Comparison of ENCODE assay signal across 1 cellular context in the genomic region with DNA sequence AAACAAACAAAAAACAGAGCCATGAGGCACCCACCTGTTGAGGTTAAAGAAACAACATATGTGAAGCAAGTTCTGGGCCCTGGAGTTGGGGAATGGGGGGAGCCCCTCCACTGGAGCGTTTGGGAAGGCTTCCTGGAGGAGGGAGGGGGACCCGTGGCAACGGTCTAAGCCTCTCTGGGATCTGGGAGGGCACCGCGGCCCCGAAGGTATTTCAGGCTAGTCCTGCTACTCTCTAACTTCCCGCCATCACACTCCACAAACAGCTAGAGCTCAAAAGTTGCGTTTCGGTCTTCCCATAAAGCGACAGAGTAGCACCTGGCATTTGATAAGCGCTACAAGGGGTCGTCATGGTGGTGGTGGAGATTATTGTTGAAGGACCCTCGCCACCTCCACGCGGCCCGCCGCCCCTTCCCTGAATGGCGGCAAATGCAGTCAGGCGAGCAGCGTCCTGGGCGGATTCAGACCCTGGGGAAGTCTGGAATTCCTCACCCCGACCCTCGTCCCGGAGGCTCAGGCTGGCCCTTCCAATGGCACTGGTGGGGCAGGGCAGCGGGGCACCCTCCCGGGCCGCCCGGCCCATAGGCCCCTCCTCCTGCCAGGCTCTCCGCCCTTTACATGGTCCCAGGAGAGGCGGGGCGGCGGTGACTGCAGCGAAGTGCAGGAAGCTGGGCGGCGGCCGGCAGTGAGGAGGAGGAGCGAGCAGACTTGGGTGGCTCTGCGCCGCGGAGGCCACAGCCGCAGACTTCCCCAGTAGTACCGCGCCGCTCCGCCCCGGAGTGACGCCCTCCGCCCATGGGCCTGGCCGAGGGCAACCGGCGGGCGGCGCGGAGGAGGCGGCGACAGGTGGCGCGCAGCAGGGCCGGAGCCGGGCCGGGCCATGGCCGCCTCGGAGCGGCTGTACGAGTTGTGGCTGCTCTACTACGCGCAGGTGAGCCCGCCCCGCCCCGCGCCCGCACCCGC.
TF ChIP-seq lines count a peak whose summit lies in the region.

A gene with protein sequence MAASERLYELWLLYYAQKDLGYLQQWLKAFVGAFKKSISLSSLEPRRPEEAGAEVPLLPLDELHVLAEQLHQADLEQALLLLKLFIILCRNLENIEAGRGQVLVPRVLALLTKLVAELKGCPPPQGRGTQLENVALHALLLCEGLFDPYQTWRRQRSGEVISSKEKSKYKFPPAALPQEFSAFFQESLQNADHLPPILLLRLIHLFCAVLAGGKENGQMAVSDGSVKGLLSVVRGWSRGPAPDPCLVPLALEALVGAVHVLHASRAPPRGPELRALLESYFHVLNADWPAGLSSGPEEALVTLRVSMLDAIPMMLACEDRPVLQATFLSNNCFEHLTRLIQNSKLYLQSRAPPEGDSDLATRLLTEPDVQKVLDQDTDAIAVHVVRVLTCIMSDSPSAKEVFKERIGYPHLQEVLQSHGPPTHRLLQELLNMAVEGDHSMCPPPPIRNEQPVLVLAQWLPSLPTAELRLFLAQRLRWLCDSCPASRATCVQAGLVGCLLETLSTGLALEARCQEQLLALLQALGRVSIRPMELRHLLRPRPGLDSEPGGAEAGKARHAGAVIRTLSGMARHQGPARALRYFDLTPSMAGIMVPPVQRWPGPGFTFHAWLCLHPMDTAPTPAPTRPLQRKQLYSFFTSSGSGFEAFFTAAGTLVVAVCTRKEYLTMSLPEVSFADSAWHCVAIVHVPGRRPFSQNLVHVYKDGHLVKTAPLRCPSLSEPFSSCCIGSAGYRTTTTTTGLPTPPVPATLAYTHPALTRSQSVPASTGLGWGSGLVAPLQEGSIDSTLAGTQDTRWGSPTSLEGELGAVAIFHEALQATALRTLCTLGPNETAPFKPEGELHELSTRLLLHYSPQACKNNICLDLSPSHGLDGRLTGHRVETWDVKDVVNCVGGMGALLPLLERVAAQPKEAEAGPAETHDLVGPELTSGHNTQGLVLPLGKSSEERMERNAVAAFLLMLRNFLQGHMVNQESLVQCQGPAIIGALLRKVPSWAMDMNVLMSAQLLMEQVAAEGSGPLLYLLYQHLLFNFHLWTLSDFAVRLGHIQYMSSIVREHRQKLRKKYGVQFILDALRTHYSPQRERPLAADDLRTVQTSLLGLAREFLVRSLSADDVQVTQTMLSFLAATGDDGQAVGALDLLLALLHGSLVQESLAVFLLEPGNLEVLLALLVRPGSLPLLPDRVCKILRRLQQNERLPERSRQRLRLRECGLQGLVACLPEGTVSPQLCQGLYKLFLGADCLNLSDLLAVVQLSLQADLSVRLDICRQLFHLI (N-terminal part only) (plus strand): TSS at position 682 of the 960 bp plus-strand sequence. CDS start 196 bp downstream, at position 878.

TF ChIP-seq in HepG2, 621 proteins besides CTCF, POLR2A, EP300 and RAD21 (continued from another document and continues in another):
- TF ChIP-seq, protein P1, sequence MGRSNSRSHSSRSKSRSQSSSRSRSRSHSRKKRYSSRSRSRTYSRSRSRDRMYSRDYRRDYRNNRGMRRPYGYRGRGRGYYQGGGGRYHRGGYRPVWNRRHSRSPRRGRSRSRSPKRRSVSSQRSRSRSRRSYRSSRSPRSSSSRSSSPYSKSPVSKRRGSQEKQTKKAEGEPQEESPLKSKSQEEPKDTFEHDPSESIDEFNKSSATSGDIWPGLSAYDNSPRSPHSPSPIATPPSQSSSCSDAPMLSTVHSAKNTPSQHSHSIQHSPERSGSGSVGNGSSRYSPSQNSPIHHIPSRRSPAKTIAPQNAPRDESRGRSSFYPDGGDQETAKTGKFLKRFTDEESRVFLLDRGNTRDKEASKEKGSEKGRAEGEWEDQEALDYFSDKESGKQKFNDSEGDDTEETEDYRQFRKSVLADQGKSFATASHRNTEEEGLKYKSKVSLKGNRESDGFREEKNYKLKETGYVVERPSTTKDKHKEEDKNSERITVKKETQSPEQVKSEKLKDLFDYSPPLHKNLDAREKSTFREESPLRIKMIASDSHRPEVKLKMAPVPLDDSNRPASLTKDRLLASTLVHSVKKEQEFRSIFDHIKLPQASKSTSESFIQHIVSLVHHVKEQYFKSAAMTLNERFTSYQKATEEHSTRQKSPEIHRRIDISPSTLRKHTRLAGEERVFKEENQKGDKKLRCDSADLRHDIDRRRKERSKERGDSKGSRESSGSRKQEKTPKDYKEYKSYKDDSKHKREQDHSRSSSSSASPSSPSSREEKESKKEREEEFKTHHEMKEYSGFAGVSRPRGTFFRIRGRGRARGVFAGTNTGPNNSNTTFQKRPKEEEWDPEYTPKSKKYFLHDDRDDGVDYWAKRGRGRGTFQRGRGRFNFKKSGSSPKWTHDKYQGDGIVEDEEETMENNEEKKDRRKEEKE (IDR thresholded peaks at IDR 0.05), result no peak
- TF ChIP-seq FOXK1 (CRISPR knock-in tag; IDR thresholded peaks at IDR 0.05; ENCODE audit: borderline replicate concordance, low read depth) (no peak), MXD4 (CRISPR knock-in tag; IDR thresholded peaks at IDR 0.05) (peak; percentile 42; the same call in 1 of the 2 replicates), DNMT1 (CRISPR knock-in tag; IDR thresholded peaks at IDR 0.05) (no peak), PHF8 (CRISPR knock-in tag; IDR thresholded peaks at IDR 0.05) (peak; percentile 68), ZNF121 (CRISPR knock-in tag; IDR thresholded peaks at IDR 0.05) (no peak; the same call in 1 of the 2 replicates), ZNF790 (CRISPR knock-in tag; IDR thresholded peaks at IDR 0.05; ENCODE audit: borderline replicate concordance) (no peak), ZNF777 (CRISPR knock-in tag; IDR thresholded peaks at IDR 0.05) (peak; percentile 67; the same call in 1 of the 2 replicates), ZMYM3 (CRISPR knock-in tag; IDR thresholded peaks at IDR 0.05) (peak; percentile 58; the same call in 1 of the 2 replicates), ZNF33A (CRISPR knock-in tag; IDR thresholded peaks at IDR 0.05; ENCODE audit: borderline replicate concordance) (no peak), EZH2 (conservative IDR thresholded peaks at IDR 0.05; ENCODE audit: low read depth, low read length) (no peak), ZNF234 (CRISPR knock-in tag; conservative IDR thresholded peaks at IDR 0.05) (no peak), RBAK (CRISPR knock-in tag; IDR thresholded peaks at IDR 0.05) (no peak), ZNF431 (CRISPR knock-in tag; IDR thresholded peaks at IDR 0.05; ENCODE audit: borderline replicate concordance, low read depth) (peak; percentile 21; the same call in 1 of the 2 replicates), ISX (CRISPR knock-in tag; conservative IDR thresholded peaks at IDR 0.05) (no peak), ZBTB1 (CRISPR knock-in tag; IDR thresholded peaks at IDR 0.05; ENCODE audit: borderline replicate concordance) (no peak), RBFOX2 (IDR thresholded peaks at IDR 0.05; ENCODE audit: low read depth, low read length) (peak; percentile 86), HOXD1 (CRISPR knock-in tag; IDR thresholded peaks at IDR 0.05) (no peak; the same call in 1 of the 2 replicates), ZNF672 (CRISPR knock-in tag; IDR thresholded peaks at IDR 0.05) (no peak), IRX3 (CRISPR knock-in tag; IDR thresholded peaks at IDR 0.05; ENCODE audit: borderline replicate concordance, low read depth) (no peak), CBX5 (CRISPR knock-in tag; IDR thresholded peaks at IDR 0.05; ENCODE audit: borderline replicate concordance) (peak; percentile 24; the same call in 1 of the 2 replicates), ZNF446 (CRISPR knock-in tag; IDR thresholded peaks at IDR 0.05) (no peak), STAT5B (CRISPR knock-in tag; IDR thresholded peaks at IDR 0.05) (0 out of 2 replicates have a peak, but pooled peaks have one; percentile 8), GFI1 (CRISPR knock-in tag; IDR thresholded peaks at IDR 0.05; ENCODE audit: borderline replicate concordance) (no peak), ZSCAN20 (CRISPR knock-in tag; IDR thresholded peaks at IDR 0.05; ENCODE audit: borderline replicate concordance) (no peak), KDM4B (CRISPR knock-in tag; IDR thresholded peaks at IDR 0.05) (no peak), POLR2AphosphoS5 (IDR thresholded peaks at IDR 0.05; ENCODE audit: low read depth, low read length) (peak; percentile 63), ZNF451 (CRISPR knock-in tag; IDR thresholded peaks at IDR 0.05) (0 out of 2 replicates have a peak, but pooled peaks have one; percentile 67), MZF1 (CRISPR knock-in tag; IDR thresholded peaks at IDR 0.05; ENCODE audit: borderline replicate concordance) (no peak), SMAD3 (CRISPR knock-in tag; IDR thresholded peaks at IDR 0.05) (0 out of 2 replicates have a peak, but pooled peaks have one; percentile 19), ZNF724P (CRISPR knock-in tag; IDR thresholded peaks at IDR 0.05; ENCODE audit: borderline replicate concordance) (no peak), ZNF619 (CRISPR knock-in tag; IDR thresholded peaks at IDR 0.05) (no peak), ZNF432 (CRISPR knock-in tag; IDR thresholded peaks at IDR 0.05; ENCODE audit: borderline replicate concordance) (no peak), RXRA (CRISPR knock-in tag; IDR thresholded peaks at IDR 0.05) (peak; percentile 46; the same call in 1 of the 2 replicates), YY1 (IDR thresholded peaks at IDR 0.05; ENCODE audit: insufficient read depth, insufficient replicate concordance, low read depth, low read length) (peak; percentile 64), ZKSCAN5 (CRISPR knock-in tag; IDR thresholded peaks at IDR 0.05) (no peak), TBP (CRISPR knock-in tag; IDR thresholded peaks at IDR 0.05) (no peak), SNRNP70 (IDR thresholded peaks at IDR 0.05; ENCODE audit: low read depth, low read length) (no peak), RARA (CRISPR knock-in tag; IDR thresholded peaks at IDR 0.05) (peak; percentile 65), SCMH1 (CRISPR knock-in tag; IDR thresholded peaks at IDR 0.05; ENCODE audit: borderline replicate concordance) (no peak), KDM3A (CRISPR knock-in tag; IDR thresholded peaks at IDR 0.05; ENCODE audit: low read depth) (no peak), PAX8 (CRISPR knock-in tag; IDR thresholded peaks at IDR 0.05; ENCODE audit: borderline replicate concordance) (no peak), ZSCAN9 (CRISPR knock-in tag; IDR thresholded peaks at IDR 0.05; ENCODE audit: borderline replicate concordance) (peak; percentile 45; the same call in 1 of the 2 replicates), ZFP37 (CRISPR knock-in tag; IDR thresholded peaks at IDR 0.05; ENCODE audit: borderline replicate concordance) (no peak), CCAR2 (optimal IDR thresholded peaks at IDR 0.05; ENCODE audit: low read depth, low read length) (no peak), ZNF335 (CRISPR knock-in tag; IDR thresholded peaks at IDR 0.05) (no peak), ZNF264 (CRISPR knock-in tag; IDR thresholded peaks at IDR 0.05) (no peak)
- TF ChIP-seq, protein P2, sequence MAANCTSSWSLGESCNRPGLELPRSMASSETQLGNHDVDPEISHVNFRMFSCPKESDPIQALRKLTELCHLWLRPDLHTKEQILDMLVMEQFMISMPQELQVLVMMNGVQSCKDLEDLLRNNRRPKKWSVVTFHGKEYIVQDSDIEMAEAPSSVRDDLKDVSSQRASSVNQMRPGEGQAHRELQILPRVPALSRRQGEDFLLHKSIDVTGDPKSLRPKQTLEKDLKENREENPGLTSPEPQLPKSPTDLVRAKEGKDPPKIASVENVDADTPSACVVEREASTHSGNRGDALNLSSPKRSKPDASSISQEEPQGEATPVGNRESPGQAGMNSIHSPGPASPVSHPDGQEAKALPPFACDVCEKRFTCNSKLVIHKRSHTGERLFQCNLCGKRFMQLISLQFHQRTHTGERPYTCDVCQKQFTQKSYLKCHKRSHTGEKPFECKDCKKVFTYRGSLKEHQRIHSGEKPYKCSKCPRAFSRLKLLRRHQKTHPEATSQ (CRISPR knock-in tag; IDR thresholded peaks at IDR 0.05; ENCODE audit: borderline replicate concordance), result peak; percentile 67; the same call in 1 of the 2 replicates
- TF ChIP-seq, protein P3, sequence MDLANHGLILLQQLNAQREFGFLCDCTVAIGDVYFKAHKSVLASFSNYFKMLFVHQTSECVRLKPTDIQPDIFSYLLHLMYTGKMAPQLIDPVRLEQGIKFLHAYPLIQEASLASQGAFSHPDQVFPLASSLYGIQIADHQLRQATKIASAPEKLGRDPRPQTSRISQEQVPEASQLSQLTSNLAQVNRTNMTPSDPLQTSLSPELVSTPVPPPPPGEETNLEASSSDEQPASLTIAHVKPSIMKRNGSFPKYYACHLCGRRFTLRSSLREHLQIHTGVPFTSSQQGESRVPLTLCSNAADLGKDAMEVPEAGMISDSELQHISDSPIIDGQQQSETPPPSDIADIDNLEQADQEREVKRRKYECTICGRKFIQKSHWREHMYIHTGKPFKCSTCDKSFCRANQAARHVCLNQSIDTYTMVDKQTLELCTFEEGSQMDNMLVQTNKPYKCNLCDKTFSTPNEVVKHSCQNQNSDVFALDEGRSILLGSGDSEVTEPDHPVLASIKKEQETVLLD (CRISPR knock-in tag; IDR thresholded peaks at IDR 0.05; ENCODE audit: low read depth), result 0 out of 2 replicates have a peak, but pooled peaks have one; percentile 12
- TF ChIP-seq, protein P4, sequence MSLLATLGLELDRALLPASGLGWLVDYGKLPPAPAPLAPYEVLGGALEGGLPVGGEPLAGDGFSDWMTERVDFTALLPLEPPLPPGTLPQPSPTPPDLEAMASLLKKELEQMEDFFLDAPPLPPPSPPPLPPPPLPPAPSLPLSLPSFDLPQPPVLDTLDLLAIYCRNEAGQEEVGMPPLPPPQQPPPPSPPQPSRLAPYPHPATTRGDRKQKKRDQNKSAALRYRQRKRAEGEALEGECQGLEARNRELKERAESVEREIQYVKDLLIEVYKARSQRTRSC (CRISPR knock-in tag; IDR thresholded peaks at IDR 0.05; ENCODE audit: low read depth), result peak; percentile 7; the same call in 1 of the 2 replicates
- TF ChIP-seq, protein P5, sequence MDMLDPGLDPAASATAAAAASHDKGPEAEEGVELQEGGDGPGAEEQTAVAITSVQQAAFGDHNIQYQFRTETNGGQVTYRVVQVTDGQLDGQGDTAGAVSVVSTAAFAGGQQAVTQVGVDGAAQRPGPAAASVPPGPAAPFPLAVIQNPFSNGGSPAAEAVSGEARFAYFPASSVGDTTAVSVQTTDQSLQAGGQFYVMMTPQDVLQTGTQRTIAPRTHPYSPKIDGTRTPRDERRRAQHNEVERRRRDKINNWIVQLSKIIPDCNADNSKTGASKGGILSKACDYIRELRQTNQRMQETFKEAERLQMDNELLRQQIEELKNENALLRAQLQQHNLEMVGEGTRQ (IDR thresholded peaks at IDR 0.05; ENCODE audit: low read depth, low read length), result no peak
- TF ChIP-seq, protein P5 (CRISPR knock-in tag; IDR thresholded peaks at IDR 0.05; ENCODE audit: borderline replicate concordance), result no peak
